In the genomic region with DNA sequence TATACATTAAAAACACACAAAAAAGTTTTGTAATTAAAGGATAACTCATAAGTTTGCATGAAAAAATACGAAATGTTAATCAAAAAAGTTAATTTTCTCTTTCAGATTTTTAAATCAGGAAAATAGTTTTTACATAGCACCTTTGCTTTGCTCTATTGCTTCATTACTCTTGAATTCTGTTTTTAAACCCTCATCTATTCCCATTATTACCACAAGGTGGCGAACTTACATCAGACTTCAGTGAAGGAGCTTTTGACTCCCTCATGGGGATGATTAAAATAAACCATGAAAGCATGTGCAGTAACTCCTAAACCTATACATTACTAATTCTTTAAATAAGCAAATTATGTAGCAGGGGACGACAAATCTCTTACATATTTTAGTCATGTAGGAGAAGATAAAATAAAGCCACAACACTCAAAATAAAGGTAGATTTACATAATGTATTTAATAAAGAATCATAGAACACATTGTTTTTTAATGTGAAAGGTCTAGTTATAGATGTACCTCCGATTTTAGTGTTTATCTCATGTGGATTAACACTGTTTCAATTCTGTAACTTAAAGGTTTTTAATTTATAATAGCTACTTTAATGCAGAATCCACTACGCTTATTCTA, we compare ENCODE assay signal across 8 cellular contexts.
DNase-seq lines count a peak whose midpoint lies in the region; ATAC-seq and TF ChIP-seq lines count a peak whose summit lies in the region.

No MANE protein-coding gene starts in this region.

- no peak overlapping the region for H3K27ac ChIP-seq in hepatocyte
- H3K27ac ChIP-seq in tibial nerve: no peak overlapping the region

- no peaks in the 10 kb centered on the region for H3K36me3 Mint-ChIP-seq in WTC11

- H3K27me3 ChIP-seq in hepatocyte (no peaks in the 10 kb centered on the region), tibial nerve (no peaks in the 10 kb centered on the region)

- no peak for TF ChIP-seq POLR2A in tibial nerve (IDR thresholded peaks at IDR 0.05)

- H3K4me3 Mint-ChIP-seq in WTC11: no peak overlapping the region

- H3K9me3 ChIP-seq in hepatocyte (ENCODE audit: low read depth) (no peaks in the 10 kb centered on the region), tibial nerve (no peaks in the 10 kb centered on the region)

- H3K27me3 Mint-ChIP-seq in WTC11 (ENCODE audit: low read depth): no peaks in the 10 kb centered on the region

- TF ChIP-seq EP300 in tibial nerve (IDR thresholded peaks at IDR 0.05): no peak

- no peak overlapping the region for H3K27ac Mint-ChIP-seq in WTC11

- CTCF ChIA-PET in WTC11 (lab: Charles Lee): interaction anchor here (0.7 to 1.5 kb wide), 5 partner anchors 9 to 757 kb away, joined by 3 to 10 read pairs (median 4); no protein-coding TSS in a partner anchor

- TF ChIP-seq CTCF in WTC11 (IDR thresholded peaks at IDR 0.05) (peak; percentile 65), hepatocyte (IDR thresholded peaks at IDR 0.05; ENCODE audit: poor library complexity) (peak; percentile 88), tibial nerve (IDR thresholded peaks at IDR 0.05) (peak; percentile 58 to 68 (median 58))

- POLR2A ChIA-PET in WTC11 (lab: Charles Lee): no interaction called here

- no peaks in the 10 kb centered on the region for H4K20me1 ChIP-seq in hepatocyte (ENCODE audit: insufficient read depth, poor library complexity, severe bottlenecking)

- no peaks in the 10 kb centered on the region for H3K9me3 Mint-ChIP-seq in WTC11

- H3K9me2 ChIP-seq in hepatocyte (replicated peaks; ENCODE audit: insufficient read depth): no peaks in the 10 kb centered on the region

- H3K36me3 ChIP-seq in hepatocyte (replicated peaks; ENCODE audit: insufficient read depth, low read depth) (no peaks in the 10 kb centered on the region), tibial nerve (no peaks in the 10 kb centered on the region)

- 5% methylated on average over 5 of the region's 5 CpGs for WGBS in hepatocyte (ENCODE audit: low lambda C conversion rate, missing lambda C conversion rate)
- 15 to 17% methylated on average over 5 of the region's 5 CpGs for WGBS in tibial nerve, 2 donors

- DNase-seq in AML-193 (lab: John Stamatoyannopoulos, UW) (peak; percentile 25 to 67), NCI-H2107 treated with DMSO at 0.1 percent for 48 hours (lab: John Stamatoyannopoulos, UW; ENCODE audit: unreplicated experiment) (peak; percentile 87), WTC11 (ENCODE audit: low spot score) (no peak), hepatocyte (ENCODE audit: low spot score) (peak; percentile 75), tibial nerve (ENCODE audit: low spot score in 2 of 2) (peak in 1 of 2 donors; percentile 12), posterior vena cava (ENCODE audit: low spot score) (no peak)

- ATAC-seq in GM18519 (IDR thresholded peaks at IDR 0.05; ENCODE audit: low FRiP score, unreplicated experiment): peak; percentile 86
- ATAC-seq in HG03060 (IDR thresholded peaks at IDR 0.05; ENCODE audit: low read depth, unreplicated experiment): peak; percentile 77
- peak; percentile 44; the same call in 1 of the 2 replicates for ATAC-seq in WTC11

- H2AFZ ChIP-seq in hepatocyte: no peak overlapping the region

- no peak overlapping the region for H3K4me3 ChIP-seq in hepatocyte
- H3K4me3 ChIP-seq in tibial nerve: no peak overlapping the region

- intact Hi-C loops in posterior vena cava (cut with DNase I): no loop called here

- H3K4me1 Mint-ChIP-seq in WTC11: no peaks in the 10 kb centered on the region

- no peaks in the 10 kb centered on the region for H3K79me2 ChIP-seq in hepatocyte

- H3K4me2 ChIP-seq in hepatocyte: no peak overlapping the region

- H3K4me1 ChIP-seq in hepatocyte (ENCODE audit: insufficient read depth) (no peaks in the 10 kb centered on the region), tibial nerve (no peaks in the 10 kb centered on the region)

TF ChIP-seq in WTC11, 78 proteins besides CTCF, POLR2A, EP300 and RAD21:
- TF ChIP-seq, protein P1, sequence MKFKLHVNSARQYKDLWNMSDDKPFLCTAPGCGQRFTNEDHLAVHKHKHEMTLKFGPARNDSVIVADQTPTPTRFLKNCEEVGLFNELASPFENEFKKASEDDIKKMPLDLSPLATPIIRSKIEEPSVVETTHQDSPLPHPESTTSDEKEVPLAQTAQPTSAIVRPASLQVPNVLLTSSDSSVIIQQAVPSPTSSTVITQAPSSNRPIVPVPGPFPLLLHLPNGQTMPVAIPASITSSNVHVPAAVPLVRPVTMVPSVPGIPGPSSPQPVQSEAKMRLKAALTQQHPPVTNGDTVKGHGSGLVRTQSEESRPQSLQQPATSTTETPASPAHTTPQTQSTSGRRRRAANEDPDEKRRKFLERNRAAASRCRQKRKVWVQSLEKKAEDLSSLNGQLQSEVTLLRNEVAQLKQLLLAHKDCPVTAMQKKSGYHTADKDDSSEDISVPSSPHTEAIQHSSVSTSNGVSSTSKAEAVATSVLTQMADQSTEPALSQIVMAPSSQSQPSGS (CRISPR knock-in tag; IDR thresholded peaks at IDR 0.05; ENCODE audit: borderline replicate concordance, low read depth): no peak
- TF ChIP-seq NR3C1 (CRISPR knock-in tag; conservative IDR thresholded peaks at IDR 0.05; ENCODE audit: low read depth) (no peak), IRF2 (CRISPR knock-in tag; IDR thresholded peaks at IDR 0.05; ENCODE audit: borderline replicate concordance, low read depth) (no peak), ZNF219 (CRISPR knock-in tag; IDR thresholded peaks at IDR 0.05; ENCODE audit: borderline replicate concordance) (no peak), ZNF423 (CRISPR knock-in tag; IDR thresholded peaks at IDR 0.05) (no peak)
- TF ChIP-seq, protein P2, sequence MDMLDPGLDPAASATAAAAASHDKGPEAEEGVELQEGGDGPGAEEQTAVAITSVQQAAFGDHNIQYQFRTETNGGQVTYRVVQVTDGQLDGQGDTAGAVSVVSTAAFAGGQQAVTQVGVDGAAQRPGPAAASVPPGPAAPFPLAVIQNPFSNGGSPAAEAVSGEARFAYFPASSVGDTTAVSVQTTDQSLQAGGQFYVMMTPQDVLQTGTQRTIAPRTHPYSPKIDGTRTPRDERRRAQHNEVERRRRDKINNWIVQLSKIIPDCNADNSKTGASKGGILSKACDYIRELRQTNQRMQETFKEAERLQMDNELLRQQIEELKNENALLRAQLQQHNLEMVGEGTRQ (CRISPR knock-in tag; IDR thresholded peaks at IDR 0.05): no peak
- TF ChIP-seq, protein P3, sequence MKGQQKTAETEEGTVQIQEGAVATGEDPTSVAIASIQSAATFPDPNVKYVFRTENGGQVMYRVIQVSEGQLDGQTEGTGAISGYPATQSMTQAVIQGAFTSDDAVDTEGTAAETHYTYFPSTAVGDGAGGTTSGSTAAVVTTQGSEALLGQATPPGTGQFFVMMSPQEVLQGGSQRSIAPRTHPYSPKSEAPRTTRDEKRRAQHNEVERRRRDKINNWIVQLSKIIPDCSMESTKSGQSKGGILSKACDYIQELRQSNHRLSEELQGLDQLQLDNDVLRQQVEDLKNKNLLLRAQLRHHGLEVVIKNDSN (CRISPR knock-in tag; IDR thresholded peaks at IDR 0.05): no peak
- TF ChIP-seq, protein P4, sequence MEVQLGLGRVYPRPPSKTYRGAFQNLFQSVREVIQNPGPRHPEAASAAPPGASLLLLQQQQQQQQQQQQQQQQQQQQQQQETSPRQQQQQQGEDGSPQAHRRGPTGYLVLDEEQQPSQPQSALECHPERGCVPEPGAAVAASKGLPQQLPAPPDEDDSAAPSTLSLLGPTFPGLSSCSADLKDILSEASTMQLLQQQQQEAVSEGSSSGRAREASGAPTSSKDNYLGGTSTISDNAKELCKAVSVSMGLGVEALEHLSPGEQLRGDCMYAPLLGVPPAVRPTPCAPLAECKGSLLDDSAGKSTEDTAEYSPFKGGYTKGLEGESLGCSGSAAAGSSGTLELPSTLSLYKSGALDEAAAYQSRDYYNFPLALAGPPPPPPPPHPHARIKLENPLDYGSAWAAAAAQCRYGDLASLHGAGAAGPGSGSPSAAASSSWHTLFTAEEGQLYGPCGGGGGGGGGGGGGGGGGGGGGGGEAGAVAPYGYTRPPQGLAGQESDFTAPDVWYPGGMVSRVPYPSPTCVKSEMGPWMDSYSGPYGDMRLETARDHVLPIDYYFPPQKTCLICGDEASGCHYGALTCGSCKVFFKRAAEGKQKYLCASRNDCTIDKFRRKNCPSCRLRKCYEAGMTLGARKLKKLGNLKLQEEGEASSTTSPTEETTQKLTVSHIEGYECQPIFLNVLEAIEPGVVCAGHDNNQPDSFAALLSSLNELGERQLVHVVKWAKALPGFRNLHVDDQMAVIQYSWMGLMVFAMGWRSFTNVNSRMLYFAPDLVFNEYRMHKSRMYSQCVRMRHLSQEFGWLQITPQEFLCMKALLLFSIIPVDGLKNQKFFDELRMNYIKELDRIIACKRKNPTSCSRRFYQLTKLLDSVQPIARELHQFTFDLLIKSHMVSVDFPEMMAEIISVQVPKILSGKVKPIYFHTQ (CRISPR knock-in tag; IDR thresholded peaks at IDR 0.05): no peak

Comparison
In these comparisons a context has a peak if more than half of its experiments do, and no peak if none do; other contexts are left out.
1. DNase-seq: peak in AML-193 (2 of 2), NCI-H2107 treated with DMSO at 0.1 percent for 48 hours (single experiment) and hepatocyte (single experiment); none in WTC11 (single experiment) and posterior vena cava (single experiment).
2. Peak in every context shown above with its lines, with median percentiles within 50 percentile points of each other: ATAC-seq and CTCF ChIP-seq.